In the genomic region with DNA sequence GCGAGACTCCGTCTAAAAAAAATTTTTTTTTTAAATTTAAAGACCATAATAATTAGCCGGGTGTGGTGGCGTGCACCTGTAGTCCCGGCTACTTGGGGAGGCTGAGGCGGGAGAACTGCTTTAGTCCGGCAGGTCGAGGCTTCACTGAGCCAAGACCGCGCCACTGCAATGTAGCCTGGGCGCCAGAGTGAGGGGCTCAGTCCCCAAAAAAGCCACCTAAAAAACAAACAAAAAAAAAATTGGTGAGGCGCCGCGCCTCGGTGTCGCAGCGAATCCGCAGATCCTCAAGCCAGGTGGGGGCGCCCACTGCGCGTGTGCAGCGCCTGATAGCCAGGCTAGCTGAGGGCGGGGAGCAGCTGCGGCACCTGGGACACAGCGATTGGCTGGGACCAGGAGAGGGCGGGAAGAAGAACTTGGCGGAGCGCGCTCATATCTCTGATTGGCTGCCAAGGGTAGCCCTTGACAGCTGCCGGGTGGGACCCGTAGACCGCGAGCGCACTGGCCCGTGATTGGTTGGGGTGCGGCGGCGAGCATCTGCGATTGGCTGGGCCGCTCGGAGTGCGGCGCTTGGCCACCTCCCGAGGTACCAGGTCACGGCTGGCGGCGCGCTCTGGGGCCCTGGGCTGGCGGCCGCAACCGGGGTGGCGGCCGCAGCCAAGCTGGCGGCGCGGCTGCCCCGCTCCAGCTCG, we compare ENCODE assay signal across 8 cellular contexts.
A peak's percentile ranks its signal among the peaks of the same experiment; 100 is the strongest.
DNase-seq lines count a peak whose midpoint lies in the region; ATAC-seq and TF ChIP-seq lines count a peak whose summit lies in the region.

No MANE protein-coding gene starts in this region.

- peak overlapping the region; percentile 79 to 87 (median 84) for H3K4me2 ChIP-seq in BLaER1 treated with 17β-estradiol and CSF1 and Interleukin-3, amounts not matched to agents 10 nM and 100 nM

- H4K20me1 ChIP-seq in BLaER1 treated with 17β-estradiol and CSF1 and Interleukin-3, amounts not matched to agents 10 nM and 100 nM, result peaks cover 0 to 21% (median 0%) of the 10 kb centered on the region in 11 experiments; a peak in 6 of 22 replicates

- peaks cover 31 to 48% (median 37%) of the 10 kb centered on the region in 10 experiments for H3K4me1 ChIP-seq in BLaER1 treated with 17β-estradiol and CSF1 and Interleukin-3, amounts not matched to agents 10 nM and 100 nM

- H3K9ac ChIP-seq in BLaER1 treated with 17β-estradiol and CSF1 and Interleukin-3, amounts not matched to agents 10 nM and 100 nM, result peak overlapping the region in 1 of 11 experiments; percentile 44; a peak in 1 of 22 replicates

- H3K27me3 ChIP-seq in BLaER1 treated with 17β-estradiol and CSF1 and Interleukin-3, amounts not matched to agents 10 nM and 100 nM, result peaks cover 55 to 98% (median 91%) of the 10 kb centered on the region in 11 experiments

- no peaks in the 10 kb centered on the region for H3K9me3 ChIP-seq in BLaER1 treated with 17β-estradiol and CSF1 and Interleukin-3, amounts not matched to agents 10 nM and 100 nM (replicated peaks in 1 of 11)

- H3K4me3 ChIP-seq in BLaER1 treated with 17β-estradiol and CSF1 and Interleukin-3, amounts not matched to agents 10 nM and 100 nM, result peak overlapping the region; percentile 49 to 68 (median 57); a peak in 19 of 20 replicates
- no peak overlapping the region for H3K4me3 ChIP-seq in cardiac fibroblast (replicated peaks in 1 of 2; ENCODE audit: low read depth in 2 of 2, low read length in 2 of 2)

- DNase-seq in NCI-H446 treated with DMSO at 0.1 percent for 48 hours (lab: John Stamatoyannopoulos, UW), result peak; percentile 96
- DNase-seq in activated CD4-positive, CD25-positive, alpha-beta regulatory T cell (lab: John Stamatoyannopoulos, UW), result peak; percentile 84 to 93 (median 88)
- peak; percentile 99 for DNase-seq in cardiac fibroblast (ENCODE audit: low read depth in 2 of 2)
- DNase-seq in kidney glomerular epithelial cell (lab: John Stamatoyannopoulos, UW), result peak; percentile 97
- DNase-seq in stimulated activated CD4-positive, alpha-beta T cell treated with anti-CD3 and anti-CD28 coated beads, Interleukin-2, amount 100 ng/mL, for 24 hours, result peak; percentile 96

- H3K27ac ChIP-seq in BLaER1 treated with 17β-estradiol and CSF1 and Interleukin-3, amounts not matched to agents 10 nM and 100 nM, result no peak overlapping the region

- no peaks in the 10 kb centered on the region for H3K36me3 ChIP-seq in BLaER1 treated with 17β-estradiol and CSF1 and Interleukin-3, amounts not matched to agents 10 nM and 100 nM

- peak; percentile 98 for ATAC-seq in GM19328 (IDR thresholded peaks at IDR 0.05; ENCODE audit: unreplicated experiment)
- peak; percentile 95 for ATAC-seq in HG03439 (IDR thresholded peaks at IDR 0.05; ENCODE audit: unreplicated experiment)

- TF ChIP-seq CTCF in cardiac fibroblast (IDR thresholded peaks at IDR 0.05; ENCODE audit: low read depth, low read length), result peak; percentile 28

Comparison
In these comparisons a context has a peak if more than half of its experiments do, and no peak if none do; other contexts are left out.
1. H3K4me3 ChIP-seq: peak in BLaER1 treated with 17β-estradiol and CSF1 and Interleukin-3, amounts not matched to agents 10 nM and 100 nM (10 of 10); none in cardiac fibroblast (0 of 2).
2. Peak in every context shown above with its lines, with median percentiles within 50 percentile points of each other: DNase-seq.